Comparison of ENCODE assay signal across 8 cellular contexts in genomic region chr12:45991289-45992249, GRCh38. TPM values are rescaled to one million over a fixed set of nuclear protein-coding genes. Genes with fewer than 3 reads are reported as not detected.
DNase-seq lines count a peak whose midpoint lies in the region; ATAC-seq lines count a peak whose summit lies in the region.

No MANE protein-coding gene starts in this region.

- ATAC-seq in GM18870 (IDR thresholded peaks at IDR 0.05; ENCODE audit: unreplicated experiment), result peak; percentile 26
- ATAC-seq in HG03432 (IDR thresholded peaks at IDR 0.05; ENCODE audit: unreplicated experiment), result peak; percentile 31

- H3K4me1 ChIP-seq in duodenal mucosa (ENCODE audit: control insufficient read depth in 1 of 2, insufficient read depth in 2 of 2, low read length in 2 of 2), result peaks cover 16 to 24% of the 10 kb centered on the region in 2 donors

- DNase-seq in AG08395 (ENCODE audit: low spot score), result peak; percentile 77
- DNase-seq in NCI-H69 (lab: John Stamatoyannopoulos, UW), result peak; percentile 92
- DNase-seq in activated CD4-positive, alpha-beta T cell treated with anti-CD3 and anti-CD28 coated beads, Interleukin-2, amount 50 U/mL, for 48 hours, result peak; percentile 76 to 81
- peak; percentile 76 to 89 for DNase-seq in lung microvascular endothelial cell (ENCODE audit: low read depth in 2 of 2)
- DNase-seq in stimulated activated CD4-positive, alpha-beta T cell treated with anti-CD3 and anti-CD28 coated beads, TNF-alpha, amount 100 ng/mL, for 48 hours (ENCODE audit: low read depth in 3 of 3), result peak; percentile 53 to 63 (median 60)

- H3K36me3 ChIP-seq in duodenal mucosa (ENCODE audit: control insufficient read depth in 1 of 2, insufficient read depth in 2 of 2, low read length in 2 of 2), result peaks cover 0 to 6% of the 10 kb centered on the region in 2 donors

- no peaks in the 10 kb centered on the region for H3K9me3 ChIP-seq in duodenal mucosa (ENCODE audit: control insufficient read depth in 1 of 2, low read length in 2 of 2)

- no peaks in the 10 kb centered on the region for H3K27me3 ChIP-seq in duodenal mucosa (ENCODE audit: control insufficient read depth in 1 of 2, insufficient read depth in 2 of 2, low read length in 2 of 2)

- peak overlapping the region; percentile 92 for H3K27ac ChIP-seq in duodenal mucosa (ENCODE audit: low read depth, low read length)

- H3K9ac ChIP-seq in duodenal mucosa (ENCODE audit: low read depth in 1 of 2, low read length in 2 of 2), result peak overlapping the region; percentile 90 to 93

- H3K4me3 ChIP-seq in duodenal mucosa (ENCODE audit: low read depth in 1 of 2, low read length in 2 of 2), result peak overlapping the region; percentile 87 to 90

RNA-seq across cellular contexts. Expression of gene SCAF11, which starts 1.2 kb away (rescaled TPM):
- total RNA-seq in lung microvascular endothelial cell, result 31.8 and 44.0 TPM in 2 replicates

Comparison
In these comparisons a context has a peak if more than half of its experiments do, and no peak if none do; other contexts are left out.
1. Peak in every context shown above with its lines: DNase-seq, ATAC-seq, H3K4me3 ChIP-seq and H3K27ac ChIP-seq.